In the genomic region with DNA sequence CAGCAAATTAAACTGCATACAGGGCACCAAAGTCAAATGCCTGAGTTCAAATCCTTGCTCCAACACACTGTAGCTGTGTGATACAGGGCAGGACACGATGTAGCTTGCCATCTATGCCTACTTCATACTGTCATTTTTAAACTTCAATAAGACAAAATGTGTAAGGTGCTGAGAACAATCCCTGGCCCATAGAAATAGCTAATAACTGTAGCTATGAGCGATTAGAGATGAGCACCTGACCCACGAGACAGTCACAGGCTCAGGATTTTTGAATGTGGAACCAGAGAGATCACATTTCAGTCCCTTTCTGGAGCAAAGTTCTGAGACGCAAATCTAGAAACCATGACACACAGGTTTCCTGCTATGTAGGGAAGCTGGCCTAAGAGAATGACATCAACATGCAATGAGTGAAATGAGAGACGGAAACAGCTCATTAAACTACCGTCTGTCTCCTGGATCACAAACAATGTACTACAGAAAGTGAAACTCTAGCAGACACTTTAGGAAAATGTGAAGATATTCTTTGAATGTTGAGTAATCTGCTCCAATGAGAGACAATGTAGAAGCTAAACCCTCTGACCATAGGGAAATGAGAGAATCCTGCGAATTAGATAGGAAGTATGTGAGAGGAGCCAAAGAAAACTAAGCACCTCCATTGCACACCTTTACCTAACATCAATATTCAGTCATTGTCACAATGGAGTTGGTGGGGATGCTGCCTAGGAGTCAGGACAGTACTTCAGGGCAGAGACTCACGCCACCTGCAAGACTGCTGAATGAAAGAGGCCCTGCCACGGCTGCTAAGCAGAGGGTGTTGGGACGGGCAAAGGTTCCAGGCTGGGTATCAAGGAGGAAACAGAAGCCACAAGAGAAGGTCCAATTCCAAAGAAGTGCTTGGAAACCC, we compare ENCODE assay signal across 9 cellular contexts. TPM values are rescaled to one million over a fixed set of nuclear protein-coding genes. Genes with fewer than 3 reads are reported as not detected.
DNase-seq lines count a peak whose midpoint lies in the region; ATAC-seq and TF ChIP-seq lines count a peak whose summit lies in the region.
"Had no signal": no experiment of that assay in that cellular context is flagged by ENCODE, and none has a peak within 500 bp of the region (broad histone marks: within the 10 kb centered on the region; RNA-seq: fewer than 3 reads in every experiment).

No MANE protein-coding gene starts in this region.

- no peaks in the 10 kb centered on the region for H3K4me1 ChIP-seq in BE2C

- H3K27me3 ChIP-seq in BE2C = no peaks in the 10 kb centered on the region

- no peaks in the 10 kb centered on the region for H3K36me3 ChIP-seq in BE2C

- DNase-seq in HT1080 (ENCODE audit: low read depth) = peak; percentile 14
- peak; percentile 48 to 84 for DNase-seq in dermis microvascular lymphatic vessel endothelial cell (ENCODE audit: low read depth in 2 of 2)
- DNase-seq in HK-2 (ENCODE audit: unreplicated experiment) = no peak
- no peak for DNase-seq in NCI-H1048 (lab: John Stamatoyannopoulos, UW)
- DNase-seq in GM03348 (ENCODE audit: low spot score) = no peak
- no peak for DNase-seq in BE2C

- no peak overlapping the region for H3K4me3 ChIP-seq in BE2C (ENCODE audit: low read depth, low read length)

- no peak for TF ChIP-seq CTCF in BE2C (IDR thresholded peaks at IDR 0.05; ENCODE audit: low read depth, low read length)

- peak; percentile 80 for ATAC-seq in GM18498 (IDR thresholded peaks at IDR 0.05; ENCODE audit: unreplicated experiment)
- peak; percentile 82 for ATAC-seq in GM21528 (IDR thresholded peaks at IDR 0.05; ENCODE audit: low FRiP score, unreplicated experiment)

- H3K9me3 ChIP-seq in BE2C = no peaks in the 10 kb centered on the region

RNA-seq across cellular contexts. Expression of gene B4GALT6, which starts 25.5 kb away (rescaled TPM):
- 22.1 and 29.3 TPM in 2 replicates for total RNA-seq in HT1080 (2014; rRNA removed; shearing (Covaris generic))
- polyA plus RNA-seq in HT1080 (2015; cell fraction: cytosol; rRNA removed) = 26.7 and 37.5 TPM in 2 replicates
- 31.1 and 36.9 TPM in 2 replicates for polyA plus RNA-seq in HT1080 (2015; cell fraction: nucleus; rRNA removed)
- 5.3 and 5.5 TPM in 2 replicates for total RNA-seq in dermis microvascular lymphatic vessel endothelial cell
- 4.9 TPM for polyA plus RNA-seq in BE2C (2012; ENCODE audit: insufficient read depth, insufficient read length, low read depth)
- polyA plus RNA-seq: IgD-negative memory B cell had no signal

Comparison
In these comparisons a context has a peak if more than half of its experiments do, and no peak if none do; other contexts are left out.
1. DNase-seq: peak in HT1080 (single experiment) and dermis microvascular lymphatic vessel endothelial cell (2 of 2); none in HK-2 (single experiment), NCI-H1048 (single experiment), GM03348 (single experiment) and BE2C (single experiment).